ENCODE assay signal across 17 cellular contexts in genomic region chr10:71649631-71650030, GRCh38.
DNase-seq lines count a peak whose midpoint lies in the region; ATAC-seq lines count a peak whose summit lies in the region.
"Had no signal": no experiment of that assay in that cellular context is flagged by ENCODE, and none has a peak within 500 bp of the region (broad histone marks: within the 10 kb centered on the region; RNA-seq: fewer than 3 reads in every experiment).

No MANE protein-coding gene starts in this region.

- H3K4me3 Mint-ChIP-seq in T-helper 17 cell = no peak overlapping the region
- H3K4me3 Mint-ChIP-seq in naive B cell = no peak overlapping the region
- H3K4me3 Mint-ChIP-seq: activated CD4-positive, alpha-beta T cell treated with anti-CD3 and anti-CD28 coated beads, Interleukin-2, amount 10 ng/mL, durations not matched to agents 24 days and 14 days; activated CD8-positive, alpha-beta memory T cell treated with anti-CD3 and anti-CD28 coated beads, Interleukin-2, amount 10 ng/mL, durations not matched to agents 7 days and 5 days; CD8-positive, alpha-beta T cell; stimulated activated effector memory CD8-positive, alpha-beta T cell treated with anti-CD3 and anti-CD28 coated beads, Interleukin-12 subunit alpha, Interleukin-12 subunit beta, amount 100 ng/mL, for 72 hours had no signal

- DNase-seq in T-helper 17 cell = no peak
- DNase-seq in naive B cell = no peak
- DNase-seq in NCI-H1105 treated with DMSO at 0.1 percent for 48 hours (lab: John Stamatoyannopoulos, UW) = no peak
- DNase-seq: activated CD4-positive, alpha-beta T cell treated with anti-CD3 and anti-CD28 coated beads, Interleukin-2, amount 10 ng/mL, durations not matched to agents 24 days and 14 days; activated CD8-positive, alpha-beta memory T cell treated with anti-CD3 and anti-CD28 coated beads, Interleukin-2, amount 10 ng/mL, durations not matched to agents 7 days and 5 days; activated naive CD4-positive, alpha-beta T cell treated with anti-CD3 and anti-CD28 coated beads, Interleukin-2, amount 50 U/mL, for 16 hours; CD8-positive, alpha-beta T cell; DMS153; dorsolateral prefrontal cortex; heart left ventricle; NCI-H187; NCI-H345 had no signal

- H3K36me3 Mint-ChIP-seq in T-helper 17 cell (ENCODE audit: low read depth) (no peaks in the 10 kb centered on the region), naive B cell (no peaks in the 10 kb centered on the region)
- H3K36me3 Mint-ChIP-seq: activated CD8-positive, alpha-beta memory T cell treated with anti-CD3 and anti-CD28 coated beads, Interleukin-2, amount 10 ng/mL, durations not matched to agents 7 days and 5 days; CD8-positive, alpha-beta T cell; stimulated activated effector memory CD8-positive, alpha-beta T cell treated with anti-CD3 and anti-CD28 coated beads, Interleukin-12 subunit alpha, Interleukin-12 subunit beta, amount 100 ng/mL, for 72 hours had no signal

- ATAC-seq in GM19351 (IDR thresholded peaks at IDR 0.05; ENCODE audit: unreplicated experiment) (peak; percentile 69), HG02885 (IDR thresholded peaks at IDR 0.05; ENCODE audit: poor library complexity, unreplicated experiment) (peak; percentile 44), T-helper 17 cell (no peak), naive B cell (ENCODE audit: low read depth in 2 of 2) (peak; percentile 13 to 42), GM18873 (IDR thresholded peaks at IDR 0.05; ENCODE audit: low FRiP score, unreplicated experiment) (no peak), HG03442 (IDR thresholded peaks at IDR 0.05; ENCODE audit: unreplicated experiment) (no peak)
- ATAC-seq: activated CD8-positive, alpha-beta memory T cell treated with anti-CD3 and anti-CD28 coated beads, Interleukin-2, amount 10 ng/mL, durations not matched to agents 7 days and 5 days; CD8-positive, alpha-beta T cell; heart left ventricle; stimulated activated effector memory CD8-positive, alpha-beta T cell treated with anti-CD3 and anti-CD28 coated beads, Interleukin-12 subunit alpha, Interleukin-12 subunit beta, amount 100 ng/mL, for 72 hours had no signal

- H3K27ac Mint-ChIP-seq in T-helper 17 cell (peak overlapping the region; percentile 67), naive B cell (no peak overlapping the region)
- H3K27ac Mint-ChIP-seq: activated CD4-positive, alpha-beta T cell treated with anti-CD3 and anti-CD28 coated beads, Interleukin-2, amount 10 ng/mL, durations not matched to agents 24 days and 14 days; activated CD8-positive, alpha-beta memory T cell treated with anti-CD3 and anti-CD28 coated beads, Interleukin-2, amount 10 ng/mL, durations not matched to agents 7 days and 5 days; CD8-positive, alpha-beta T cell; stimulated activated effector memory CD8-positive, alpha-beta T cell treated with anti-CD3 and anti-CD28 coated beads, Interleukin-12 subunit alpha, Interleukin-12 subunit beta, amount 100 ng/mL, for 72 hours had no signal

- peaks cover 8% of the 10 kb centered on the region for H3K4me1 Mint-ChIP-seq in T-helper 17 cell
- peaks cover 8 to 17% (median 11%) of the 10 kb centered on the region in 3 donors for H3K4me1 Mint-ChIP-seq in naive B cell
- H3K4me1 Mint-ChIP-seq: activated CD8-positive, alpha-beta memory T cell treated with anti-CD3 and anti-CD28 coated beads, Interleukin-2, amount 10 ng/mL, durations not matched to agents 7 days and 5 days; stimulated activated effector memory CD8-positive, alpha-beta T cell treated with anti-CD3 and anti-CD28 coated beads, Interleukin-12 subunit alpha, Interleukin-12 subunit beta, amount 100 ng/mL, for 72 hours had no signal

- H3K27me3 Mint-ChIP-seq in T-helper 17 cell (no peaks in the 10 kb centered on the region), naive B cell (peaks cover 0 to 4% (median 0%) of the 10 kb centered on the region in 3 donors)
- H3K27me3 Mint-ChIP-seq: activated CD4-positive, alpha-beta T cell treated with anti-CD3 and anti-CD28 coated beads, Interleukin-2, amount 10 ng/mL, durations not matched to agents 24 days and 14 days; activated CD8-positive, alpha-beta memory T cell treated with anti-CD3 and anti-CD28 coated beads, Interleukin-2, amount 10 ng/mL, durations not matched to agents 7 days and 5 days had no signal

- no peaks in the 10 kb centered on the region for H3K9me3 ChIP-seq in T-helper 17 cell (ENCODE audit: control insufficient read depth, low read length, poor library complexity, severe bottlenecking)
- H3K9me3 ChIP-seq: heart left ventricle had no signal

- H3K9me3 Mint-ChIP-seq in naive B cell = peaks cover 0 to 3% (median 0%) of the 10 kb centered on the region in 7 donors
- H3K9me3 Mint-ChIP-seq: activated CD4-positive, alpha-beta T cell treated with anti-CD3 and anti-CD28 coated beads, Interleukin-2, amount 10 ng/mL, durations not matched to agents 24 days and 14 days; CD8-positive, alpha-beta T cell; stimulated activated effector memory CD8-positive, alpha-beta T cell treated with anti-CD3 and anti-CD28 coated beads, Interleukin-12 subunit alpha, Interleukin-12 subunit beta, amount 100 ng/mL, for 72 hours had no signal

Comparison
In these comparisons a context has a peak if more than half of its experiments do, and no peak if none do; other contexts are left out.
1. ATAC-seq: peak in GM19351 (single experiment), HG02885 (single experiment) and naive B cell (2 of 2); none in T-helper 17 cell (single experiment), GM18873 (single experiment) and HG03442 (single experiment).